Comparison of ENCODE assay signal across 8 cellular contexts in genomic region chr14:73713206-73713803, GRCh38. TPM values are rescaled to one million over a fixed set of nuclear protein-coding genes. Genes with fewer than 3 reads are reported as not detected.
DNase-seq lines count a peak whose midpoint lies in the region; ATAC-seq and TF ChIP-seq lines count a peak whose summit lies in the region.

No MANE protein-coding gene starts in this region.

- WGBS in gastroesophageal sphincter (ENCODE audit: low coverage in 1 of 2), 2 donors: 0% methylated on average over 9 of the region's 21 CpGs; no CpG with 5 or more reads in 1 of the 2 donors
- WGBS in sigmoid colon, 2 donors: 12 to 47% methylated on average over 21 of the region's 21 CpGs

- ATAC-seq in T-helper 17 cell: no peak
- ATAC-seq in gastroesophageal sphincter: peak; percentile 4
- ATAC-seq in HG03571 (IDR thresholded peaks at IDR 0.05; ENCODE audit: unreplicated experiment): no peak

- TF ChIP-seq POLR2A in gastroesophageal sphincter (IDR thresholded peaks at IDR 0.05): no peak
- TF ChIP-seq POLR2A in sigmoid colon (IDR thresholded peaks at IDR 0.05): no peak

- peak overlapping the region; percentile 97 for H3K27ac Mint-ChIP-seq in activated T-cell treated with anti-CD3 and anti-CD28 coated beads, Interleukin-2, amount 50 U/mL, for 24 hours
- H3K27ac Mint-ChIP-seq in T-helper 17 cell: peak overlapping the region; percentile 98

- H3K4me3 Mint-ChIP-seq in activated T-cell treated with anti-CD3 and anti-CD28 coated beads, Interleukin-2, amount 50 U/mL, for 24 hours: peak overlapping the region; percentile 88
- peak overlapping the region; percentile 99 for H3K4me3 Mint-ChIP-seq in T-helper 17 cell

- H3K27me3 ChIP-seq in gastroesophageal sphincter: no peaks in the 10 kb centered on the region
- H3K27me3 ChIP-seq in sigmoid colon: no peaks in the 10 kb centered on the region

- no peaks in the 10 kb centered on the region for H3K27me3 Mint-ChIP-seq in activated T-cell treated with anti-CD3 and anti-CD28 coated beads, Interleukin-2, amount 50 U/mL, for 24 hours
- no peaks in the 10 kb centered on the region for H3K27me3 Mint-ChIP-seq in T-helper 17 cell

- H3K27ac ChIP-seq in gastroesophageal sphincter (peak overlapping the region; percentile 48 to 98 (median 92)), sigmoid colon (peak overlapping the region; percentile 90 to 99 (median 95))

- H3K36me3 Mint-ChIP-seq in activated T-cell treated with anti-CD3 and anti-CD28 coated beads, Interleukin-2, amount 50 U/mL, for 24 hours (ENCODE audit: low read depth): peaks cover 62% of the 10 kb centered on the region
- peaks cover 10% of the 10 kb centered on the region for H3K36me3 Mint-ChIP-seq in T-helper 17 cell (ENCODE audit: low read depth)

- H3K4me1 ChIP-seq in gastroesophageal sphincter: peaks cover 3 to 62% (median 22%) of the 10 kb centered on the region in 3 donors
- peaks cover 0 to 55% (median 43%) of the 10 kb centered on the region in 4 donors for H3K4me1 ChIP-seq in sigmoid colon

- no peak for TF ChIP-seq CTCF in gastroesophageal sphincter (IDR thresholded peaks at IDR 0.05)
- TF ChIP-seq CTCF in sigmoid colon (IDR thresholded peaks at IDR 0.05): no peak

- TF ChIP-seq EP300 in gastroesophageal sphincter (IDR thresholded peaks at IDR 0.05) (no peak), sigmoid colon (IDR thresholded peaks at IDR 0.05) (no peak)

- H3K4me1 Mint-ChIP-seq in activated T-cell treated with anti-CD3 and anti-CD28 coated beads, Interleukin-2, amount 50 U/mL, for 24 hours (ENCODE audit: low read depth): peaks cover 21% of the 10 kb centered on the region
- peaks cover 31% of the 10 kb centered on the region for H3K4me1 Mint-ChIP-seq in T-helper 17 cell

- peaks cover 0 to 20% of the 10 kb centered on the region in 2 donors for H3K36me3 ChIP-seq in gastroesophageal sphincter
- H3K36me3 ChIP-seq in sigmoid colon: peaks cover 0 to 11% (median 0%) of the 10 kb centered on the region in 4 donors

- H3K9me3 ChIP-seq in T-helper 17 cell (ENCODE audit: control insufficient read depth, low read length, poor library complexity, severe bottlenecking) (no peaks in the 10 kb centered on the region), gastroesophageal sphincter (no peaks in the 10 kb centered on the region), sigmoid colon (no peaks in the 10 kb centered on the region)

- no peaks in the 10 kb centered on the region for H3K9me3 Mint-ChIP-seq in activated T-cell treated with anti-CD3 and anti-CD28 coated beads, Interleukin-2, amount 50 U/mL, for 24 hours

- DNase-seq in activated T-cell treated with anti-CD3 and anti-CD28 coated beads, Interleukin-2, amount 50 U/mL, for 24 hours: no peak
- DNase-seq in activated T-cell treated with anti-CD3 and anti-CD28 coated beads, Interleukin-2, amount 50 U/mL, for 1 hour: no peak
- DNase-seq in T-helper 17 cell (no peak), sigmoid colon (no peak), NCI-H146 (lab: John Stamatoyannopoulos, UW) (no peak), NOMO-1 treated with dmso at 0.1 percent for 144 hours (lab: John Stamatoyannopoulos, UW; ENCODE audit: unreplicated experiment) (no peak)

- intact Hi-C loops in sigmoid colon (cut with DNase I): loop anchor here (5.0 kb wide), 2 partner anchors 71 to 174 kb away; partner anchors contain the start of genes DNAL1 and ZNF410

- H3K4me3 ChIP-seq in gastroesophageal sphincter: peak overlapping the region; percentile 45 to 68
- peak overlapping the region; percentile 66 to 94 (median 80) for H3K4me3 ChIP-seq in sigmoid colon

RNA-seq across cellular contexts. Expression of gene PNMA1, which starts 0.9 kb away (rescaled TPM):
- 10 to 100 TPM; 42.0 to 53.7 TPM for total RNA-seq in T-helper 17 cell
- total RNA-seq in gastroesophageal sphincter: 10 to 100 TPM; 41.7 to 95.2 (median 47.6) TPM
- total RNA-seq in sigmoid colon: 10 to 100 TPM; 33.5 to 63.1 (median 37.3) TPM
- polyA plus RNA-seq in sigmoid colon: 10 to 100 TPM; 11.4 to 20.4 (median 16.9) TPM
